ENCODE assay signal across 15 cellular contexts in the genomic region with DNA sequence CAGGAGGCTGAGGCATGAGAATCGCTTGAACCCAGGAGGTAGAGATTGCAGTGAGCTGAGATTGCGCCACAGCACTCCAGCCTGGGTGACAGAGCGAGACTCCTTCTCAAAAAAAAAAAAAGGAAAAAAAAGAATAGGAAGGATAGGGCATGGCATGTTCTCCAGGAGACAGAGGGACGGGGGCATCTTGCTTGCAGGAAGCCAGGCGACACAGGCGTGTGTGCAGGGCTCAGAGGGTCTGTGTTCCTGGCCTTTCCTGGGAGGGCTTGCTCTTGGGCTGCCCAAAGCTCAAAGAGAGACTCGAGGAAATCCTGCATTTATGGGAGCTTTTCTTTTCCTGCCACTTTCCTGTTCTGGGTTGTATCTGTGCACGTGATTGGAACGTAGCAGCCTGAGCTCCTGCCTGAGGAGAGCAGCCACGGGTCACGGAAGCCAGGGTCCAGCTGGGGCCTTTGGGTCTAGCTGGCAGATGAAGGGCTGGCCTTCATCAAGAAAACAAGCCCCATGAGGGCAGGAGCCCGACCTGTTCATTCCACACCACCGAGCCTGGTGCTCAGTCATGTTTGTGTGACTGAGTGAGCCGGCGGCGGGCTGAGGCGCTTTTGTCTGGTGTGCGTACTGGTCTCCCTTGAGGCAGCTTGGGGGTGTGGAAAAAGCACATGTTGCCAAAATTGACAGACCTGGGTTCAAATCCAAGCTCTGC. TPM values are rescaled to one million over a fixed set of nuclear protein-coding genes. Genes with fewer than 3 reads are reported as not detected.
A peak's percentile ranks its signal among the peaks of the same experiment; 100 is the strongest.
DNase-seq lines count a peak whose midpoint lies in the region; ATAC-seq, FAIRE-seq and TF ChIP-seq lines count a peak whose summit lies in the region.
"Had no signal": no experiment of that assay in that cellular context is flagged by ENCODE, and none has a peak within 500 bp of the region (broad histone marks: within the 10 kb centered on the region; RNA-seq: fewer than 3 reads in every experiment).

No MANE protein-coding gene starts in this region.

- peaks cover 48% of the 10 kb centered on the region for H3K79me2 ChIP-seq in parathyroid adenoma

- peaks cover 52 to 96% (median 87%) of the 10 kb centered on the region in 9 donors for H3K4me1 ChIP-seq in heart right ventricle
- H3K4me1 ChIP-seq in parathyroid adenoma = peaks cover 56% of the 10 kb centered on the region

- no peak for TF ChIP-seq POLR2A in GM12892 (IDR thresholded peaks at IDR 0.05; ENCODE audit: low read depth, low read length)

- H3K27me3 ChIP-seq in heart right ventricle (no peaks in the 10 kb centered on the region), parathyroid adenoma (ENCODE audit: control insufficient read depth, insufficient read depth, low read length) (no peaks in the 10 kb centered on the region)

- no peak overlapping the region for H3K4me3 ChIP-seq in heart right ventricle
- H3K4me3 ChIP-seq in parathyroid adenoma (ENCODE audit: low read depth, low read length) = no peak overlapping the region

- no peak overlapping the region for H2AFZ ChIP-seq in parathyroid adenoma

- DNase-seq in Right ventricle myocardium inferior (ENCODE audit: missing footprints) = peak; percentile 60
- no peak for DNase-seq in left cardiac atrium
- DNase-seq in heart right ventricle = no peak
- DNase-seq in activated CD4-positive, CD25-positive, alpha-beta regulatory T cell (lab: John Stamatoyannopoulos, UW) = no peak
- no peak for DNase-seq in GM12892 (ENCODE audit: insufficient read length)
- DNase-seq in mesenteric fat pad (ENCODE audit: low spot score) = no peak
- no peak for DNase-seq in SHP77 treated with DMSO at 0.1 percent for 48 hours (lab: John Stamatoyannopoulos, UW)
- DNase-seq: DMS79 treated with DMSO at 0.1 percent for 48 hours; HFFc6; NCI-H2081 treated with DMSO at 0.1 percent for 48 hours; stimulated activated CD4-positive, alpha-beta T cell treated with anti-CD3 and anti-CD28 coated beads, Interleukin-15, amount 100 ng/mL, for 24 hours had no signal

- H3K9ac ChIP-seq in parathyroid adenoma = no peak overlapping the region

- TF ChIP-seq CTCF in heart right ventricle (IDR thresholded peaks at IDR 0.05) (no peak), parathyroid adenoma (IDR thresholded peaks at IDR 0.05) (no peak)

- H3K9me3 ChIP-seq in heart right ventricle (no peaks in the 10 kb centered on the region), parathyroid adenoma (ENCODE audit: control insufficient read depth, low read length) (no peaks in the 10 kb centered on the region)

- intact Hi-C loops in Right ventricle myocardium inferior (cut with DNase I) (no loop called here), left cardiac atrium (cut with DNase I) (loop anchor here in 1 of 2 donors (5.0 kb wide), 1 partner anchor 32 kb away; no protein-coding TSS in a partner anchor), heart right ventricle (cut with DNase I) (loop anchor here in 1 of 10 donors (5.0 kb wide), 1 partner anchor 47 kb away; no protein-coding TSS in a partner anchor)

- no peak for ATAC-seq in Right ventricle myocardium inferior
- ATAC-seq in left cardiac atrium = no peak
- peak in 6 of 8 donors; percentile 1 to 44 (median 15) for ATAC-seq in heart right ventricle

- H3K27ac ChIP-seq in heart right ventricle (peak overlapping the region; percentile 36 to 95 (median 66)), parathyroid adenoma (peak overlapping the region; percentile 76)

- H3K4me2 ChIP-seq in parathyroid adenoma (ENCODE audit: low read length) = peak overlapping the region; percentile 25

- 64 to 65% methylated on average over 18 of the region's 18 CpGs for WGBS in heart right ventricle, 2 donors

- no peak for FAIRE-seq in GM12892 (lab: Jason Lieb, UNC)
- FAIRE-seq: A204.1, endometrium had no signal

- H3K36me3 ChIP-seq in heart right ventricle (peaks cover 0 to 75% (median 35%) of the 10 kb centered on the region in 9 donors), parathyroid adenoma (ENCODE audit: control insufficient read depth, insufficient read depth, low read length) (no peaks in the 10 kb centered on the region)

RNA-seq across cellular contexts. Expression of gene CAPN12, which starts 44.5 kb away (rescaled TPM):
- total RNA-seq in Right ventricle myocardium inferior (not detected), left cardiac atrium (under 1 TPM; 0.77 to 0.81 TPM), heart right ventricle (1 to 10 TPM in 2 of 10 donors, under 1 TPM in 8; 0.15 to 1.5 (median 0.59) TPM), mesenteric fat pad (1.3 TPM)
- polyA plus RNA-seq in heart right ventricle = 1 to 10 TPM; 1.1 to 3.6 TPM
- 5.8 TPM for polyA plus RNA-seq in GM12892 (2012; ENCODE audit: missing spikeins)
- total RNA-seq: LHCN-M2 had no signal

RNA-seq across cellular contexts. Expression of gene ACTN4, which starts 52.3 kb away (rescaled TPM):
- 145 TPM for total RNA-seq in Right ventricle myocardium inferior
- total RNA-seq in left cardiac atrium = 100 to 1,000 TPM; 160 to 333 TPM
- total RNA-seq in heart right ventricle = 100 to 1,000 TPM; 129 to 291 (median 149) TPM
- polyA plus RNA-seq in heart right ventricle = 100 to 1,000 TPM in 1 of 2 donors, 10 to 100 TPM in 1; 92.4 to 189 TPM
- 113 TPM for polyA plus RNA-seq in GM12892 (2012; ENCODE audit: missing spikeins)
- 431 TPM for total RNA-seq in mesenteric fat pad

Comparison
In these comparisons a context has a peak if more than half of its experiments do, and no peak if none do; other contexts are left out.
1. ATAC-seq: peak in heart right ventricle (6 of 8); none in Right ventricle myocardium inferior (single experiment) and left cardiac atrium (0 of 2).